ENCODE assay signal across 19 cellular contexts in the genomic region with DNA sequence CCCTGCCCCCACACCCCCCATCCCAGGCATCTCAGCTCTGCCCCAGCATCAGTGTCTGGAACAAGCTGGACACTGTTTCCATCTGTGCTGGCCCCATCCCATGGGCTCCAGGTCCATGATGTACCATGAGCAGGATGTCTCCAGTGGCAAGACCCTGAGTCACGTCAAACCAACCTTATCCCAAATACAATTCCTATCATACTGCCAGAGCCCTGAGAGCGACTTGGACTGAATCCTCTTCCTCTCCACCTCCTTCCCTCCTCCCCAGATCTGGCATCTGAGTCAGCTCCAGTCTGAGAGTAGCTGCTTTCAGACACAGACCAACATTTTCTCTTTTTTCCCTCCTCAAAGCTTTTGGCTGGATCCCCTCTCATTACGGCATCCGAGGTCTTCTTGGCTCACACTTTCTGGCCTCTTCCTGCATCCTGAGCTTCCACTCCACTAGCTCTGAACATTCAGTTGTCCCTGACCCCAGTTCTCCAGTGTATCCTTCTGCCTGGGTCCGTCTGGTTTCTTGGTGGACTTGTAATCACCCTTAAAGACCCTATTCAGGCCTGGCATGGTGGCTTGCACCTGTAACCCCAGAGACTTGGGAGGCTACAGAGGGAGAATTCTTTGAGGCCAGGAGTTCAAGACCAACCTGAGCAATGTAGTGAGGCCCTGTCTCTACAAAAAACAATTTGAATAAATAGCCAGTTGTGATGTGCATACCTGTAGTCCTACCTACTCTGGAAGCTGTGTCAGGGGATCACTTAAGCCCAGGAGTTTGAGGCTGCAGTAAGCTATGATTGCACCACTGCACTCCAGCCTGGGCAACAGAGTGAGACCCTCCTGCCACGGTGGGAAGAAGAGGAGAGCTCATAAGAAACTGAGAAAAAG.
DNase-seq lines count a peak whose midpoint lies in the region; ATAC-seq and TF ChIP-seq lines count a peak whose summit lies in the region.
"Had no signal": no experiment of that assay in that cellular context is flagged by ENCODE, and none has a peak within 500 bp of the region (broad histone marks: within the 10 kb centered on the region; RNA-seq: fewer than 3 reads in every experiment).

No MANE protein-coding gene starts in this region.

- H3K14ac ChIP-seq in mesenchymal stem cell (ENCODE audit: low read length in 2 of 2): no peak overlapping the region

- no peak overlapping the region for H3K9ac ChIP-seq in mesenchymal stem cell (ENCODE audit: low read length)

- no peak overlapping the region for H3K23ac ChIP-seq in mesenchymal stem cell (ENCODE audit: low read length in 2 of 2)

- in situ Hi-C loops in ACHN (cut with HindIII; ENCODE audit: low pct_ligation_motif_present, low pct_unique_long_range_greater_than_20kb, low sequenced_read_pairs) (no loop called here), G401 (cut with HindIII; ENCODE audit: low sequenced_read_pairs) (no loop called here)

- H4K8ac ChIP-seq in mesenchymal stem cell (ENCODE audit: low read length): no peak overlapping the region

- 76% methylated on average over 6 of the region's 6 CpGs for WGBS in mesenchymal stem cell

- H3K27me3 ChIP-seq in neutrophil (peaks cover 7% of the 10 kb centered on the region), mesenchymal stem cell (ENCODE audit: control insufficient read depth in 1 of 2, insufficient read depth in 1 of 2, low read length in 2 of 2) (peaks cover under 1 to 3% of the 10 kb centered on the region in 2 experiments)
- H3K27me3 ChIP-seq: gastroesophageal sphincter had no signal

- no peak overlapping the region for H2BK12ac ChIP-seq in mesenchymal stem cell (ENCODE audit: low read length in 2 of 2)

- no peak for ATAC-seq in left ventricle myocardium superior
- ATAC-seq: gastroesophageal sphincter, Right ventricle myocardium inferior had no signal

- H3K4me1 ChIP-seq in neutrophil (ENCODE audit: control insufficient read depth in 1 of 2, insufficient read depth in 1 of 2, low read depth in 1 of 2, low read length in 1 of 2): no peaks in the 10 kb centered on the region
- peaks cover 3% of the 10 kb centered on the region for H3K4me1 ChIP-seq in mesenchymal stem cell (ENCODE audit: control insufficient read depth, insufficient read depth, low read depth, low read length)

- no peak overlapping the region for H3K27ac ChIP-seq in coronary artery
- peak overlapping the region; percentile 38 for H3K27ac ChIP-seq in neutrophil
- H3K27ac ChIP-seq in mesenchymal stem cell (ENCODE audit: low read length, poor library complexity, severe bottlenecking): no peak overlapping the region
- H3K27ac ChIP-seq: C4-2B, gastroesophageal sphincter, HL-60 had no signal

- no peak overlapping the region for H2AK5ac ChIP-seq in mesenchymal stem cell (ENCODE audit: low read length, severe bottlenecking)

- no peak overlapping the region for H3K4ac ChIP-seq in mesenchymal stem cell (ENCODE audit: low read depth in 1 of 2, low read length in 2 of 2)

- H3K18ac ChIP-seq in mesenchymal stem cell (ENCODE audit: low read depth in 1 of 2, low read length in 2 of 2): no peak overlapping the region

- H3K79me1 ChIP-seq in mesenchymal stem cell (replicated peaks; ENCODE audit: low read length, poor library complexity, severe bottlenecking): no peaks in the 10 kb centered on the region

- TF ChIP-seq CTCF in coronary artery (IDR thresholded peaks at IDR 0.05): no peak
- no peak for TF ChIP-seq CTCF in neutrophil (IDR thresholded peaks at IDR 0.05)

- no peak overlapping the region for H4K91ac ChIP-seq in mesenchymal stem cell (ENCODE audit: low read length)

- no peak overlapping the region for H3K4me2 ChIP-seq in mesenchymal stem cell (ENCODE audit: low read length, poor library complexity, severe bottlenecking)

- no peak overlapping the region for H2BK5ac ChIP-seq in mesenchymal stem cell (ENCODE audit: low read depth, low read length, poor library complexity, severe bottlenecking)

- H2BK15ac ChIP-seq in mesenchymal stem cell (ENCODE audit: low read depth, poor library complexity, severe bottlenecking): no peak overlapping the region

- no peaks in the 10 kb centered on the region for H3K36me3 ChIP-seq in neutrophil
- no peaks in the 10 kb centered on the region for H3K36me3 ChIP-seq in mesenchymal stem cell (ENCODE audit: control insufficient read depth in 1 of 2, insufficient read depth in 2 of 2, low read depth in 1 of 2, low read length in 2 of 2)
- H3K36me3 ChIP-seq: gastroesophageal sphincter had no signal

- no peak overlapping the region for H2AFZ ChIP-seq in mesenchymal stem cell (ENCODE audit: low read depth, low read length)

- intact Hi-C loops in cardiac septum (cut with DNase I) (no loop called here), left ventricle myocardium superior (cut with micrococcal nuclease) (no loop called here)

- DNase-seq in cardiac septum (ENCODE audit: low spot score) (peak; percentile 19), left ventricle myocardium superior (no peak), coronary artery (ENCODE audit: low spot score) (peak; percentile 68), ACHN (no peak), mesenchymal stem cell (no peak), kidney glomerular epithelial cell (lab: John Stamatoyannopoulos, UW) (no peak), G401 (ENCODE audit: low spot score) (no peak)
- DNase-seq: caudate nucleus; HFFc6; mesendoderm; NCI-H1436 treated with DMSO at 0.1 percent for 48 hours; NCI-H69; stimulated activated CD4-positive, alpha-beta T cell treated with anti-CD3 and anti-CD28 coated beads, Interleukin-12 subunit alpha, Interleukin-12 subunit beta, amount 100 ng/mL, for 4 hours; SW 1271 had no signal

- H2BK120ac ChIP-seq in mesenchymal stem cell (ENCODE audit: low read depth, low read length): no peak overlapping the region

- H3K9me3 ChIP-seq in neutrophil: no peaks in the 10 kb centered on the region
- peaks cover 13% of the 10 kb centered on the region for H3K9me3 ChIP-seq in mesenchymal stem cell (ENCODE audit: control insufficient read depth, low read length)

- H3K4me3 ChIP-seq in coronary artery (no peak overlapping the region), neutrophil (ENCODE audit: low read depth in 1 of 2, low read length in 1 of 2) (no peak overlapping the region), mesenchymal stem cell (ENCODE audit: insufficient read depth in 1 of 2, low read depth in 1 of 2, low read length in 2 of 2) (no peak overlapping the region)
- H3K4me3 ChIP-seq: gastroesophageal sphincter had no signal

Comparison
In these comparisons a context has a peak if more than half of its experiments do, and no peak if none do; other contexts are left out.
1. DNase-seq: peak in cardiac septum (single experiment) and coronary artery (single experiment); none in left ventricle myocardium superior (single experiment), ACHN (single experiment), mesenchymal stem cell (single experiment), kidney glomerular epithelial cell (single experiment) and G401 (single experiment).